In genomic region chr16:81061307-81061640, GRCh38 we compare ENCODE assay signal across 15 cellular contexts. TPM values are rescaled to one million over a fixed set of nuclear protein-coding genes. Genes with fewer than 3 reads are reported as not detected.
DNase-seq lines count a peak whose midpoint lies in the region; TF ChIP-seq lines count a peak whose summit lies in the region.
"Had no signal": no experiment of that assay in that cellular context is flagged by ENCODE, and none has a peak within 500 bp of the region (broad histone marks: within the 10 kb centered on the region; RNA-seq: fewer than 3 reads in every experiment).

No MANE protein-coding gene starts in this region.

- H3K4me1 Mint-ChIP-seq in nephron progenitor cell: peaks cover 20% of the 10 kb centered on the region
- H3K4me1 Mint-ChIP-seq in type B pancreatic cell (ENCODE audit: unreplicated experiment): no peaks in the 10 kb centered on the region

- in situ Hi-C loops in HAP-1 (cut with MboI; ENCODE audit: low sequenced_read_pairs): no loop called here

- no peaks in the 10 kb centered on the region for H4K20me1 ChIP-seq in BLaER1

- no peak overlapping the region for H3K27ac ChIP-seq in BLaER1
- H3K27ac ChIP-seq: 22Rv1, A549 had no signal

- H3K4me1 ChIP-seq in BLaER1: peaks cover 24% of the 10 kb centered on the region
- H3K4me1 ChIP-seq in HAP-1: no peaks in the 10 kb centered on the region
- H3K4me1 ChIP-seq: A549 had no signal

- peak overlapping the region; percentile 78 for H3K4me2 ChIP-seq in BLaER1
- H3K4me2 ChIP-seq: A549 had no signal

- TF ChIP-seq CTCF in nephron progenitor cell (IDR thresholded peaks at IDR 0.05) (no peak), type B pancreatic cell (conservative IDR thresholded peaks at IDR 0.05) (no peak)

- H3K36me3 ChIP-seq in BLaER1 (no peaks in the 10 kb centered on the region), H7 (replicated peaks; ENCODE audit: control insufficient read depth, insufficient read depth, low read length) (no peaks in the 10 kb centered on the region), HAP-1 (replicated peaks) (no peaks in the 10 kb centered on the region)

- peak overlapping the region; percentile 11 for H3K4me3 Mint-ChIP-seq in nephron progenitor cell
- H3K4me3 Mint-ChIP-seq in type B pancreatic cell: no peak overlapping the region
- H3K4me3 Mint-ChIP-seq: CD8-positive, alpha-beta T cell had no signal

- H3K9me3 Mint-ChIP-seq in nephron progenitor cell: no peaks in the 10 kb centered on the region
- H3K9me3 Mint-ChIP-seq in type B pancreatic cell: no peaks in the 10 kb centered on the region
- H3K9me3 Mint-ChIP-seq: CD8-positive, alpha-beta T cell had no signal

- H3K27me3 Mint-ChIP-seq in nephron progenitor cell (ENCODE audit: low read depth, poor library complexity) (peaks cover 3% of the 10 kb centered on the region), type B pancreatic cell (no peaks in the 10 kb centered on the region)

- H3K9me3 ChIP-seq in BLaER1 (no peaks in the 10 kb centered on the region), HAP-1 (no peaks in the 10 kb centered on the region)
- H3K9me3 ChIP-seq: A549 had no signal

- H3K9ac ChIP-seq in BLaER1: no peak overlapping the region

- H3K27ac Mint-ChIP-seq in nephron progenitor cell (peak overlapping the region; percentile 62), type B pancreatic cell (no peak overlapping the region)
- H3K27ac Mint-ChIP-seq: CD8-positive, alpha-beta T cell had no signal

- peaks cover 17% of the 10 kb centered on the region for H3K36me3 Mint-ChIP-seq in nephron progenitor cell (ENCODE audit: low read depth)
- peaks cover 3% of the 10 kb centered on the region for H3K36me3 Mint-ChIP-seq in type B pancreatic cell
- H3K36me3 Mint-ChIP-seq: CD8-positive, alpha-beta T cell had no signal

- peak; percentile 15 for DNase-seq in H7
- DNase-seq in cerebellar cortex (ENCODE audit: low spot score): peak; percentile 40
- DNase-seq in nephron progenitor cell: no peak
- DNase-seq in dedifferentiated amniotic fluid mesenchymal stem cell (ENCODE audit: extremely low spot score): no peak
- DNase-seq in HAP-1 (ENCODE audit: low spot score in 2 of 2): no peak
- DNase-seq in type B pancreatic cell (ENCODE audit: extremely low spot score, unreplicated experiment): no peak
- DNase-seq in SW 1271 (lab: John Stamatoyannopoulos, UW): no peak
- DNase-seq: AML-193; Calu3; CD8-positive, alpha-beta T cell; DMS79 treated with DMSO at 0.1 percent for 48 hours had no signal

- H3K4me3 ChIP-seq in BLaER1 (no peak overlapping the region), H7 (ENCODE audit: insufficient read depth, low read depth, low read length) (no peak overlapping the region), HAP-1 (no peak overlapping the region)
- H3K4me3 ChIP-seq: A549, GM12878 had no signal

- H3K27me3 ChIP-seq in BLaER1 (no peaks in the 10 kb centered on the region), H7 (ENCODE audit: control insufficient read depth, insufficient read depth, low read length) (no peaks in the 10 kb centered on the region), HAP-1 (ENCODE audit: low read depth) (no peaks in the 10 kb centered on the region)

RNA-seq across cellular contexts. Expression of gene C16orf46, which starts 15.8 kb away (rescaled TPM):
- 0.69 TPM in 1 of 2 replicates, not detected in the other for total RNA-seq in H7 (2014; rRNA removed; shearing (Covaris generic))
- 4.4 and 5.1 TPM in 2 replicates for total RNA-seq in type B pancreatic cell (ENCODE audit: low replicate concordance)
- total RNA-seq: GM12878 had no signal

RNA-seq across cellular contexts. Expression of gene ATMIN, which starts 25.6 kb away (rescaled TPM):
- 54.8 and 59.7 TPM in 2 replicates for total RNA-seq in H7 (2014; rRNA removed; shearing (Covaris generic))
- total RNA-seq in type B pancreatic cell (ENCODE audit: low replicate concordance): 47.0 and 61.7 TPM in 2 replicates

RNA-seq across cellular contexts. Expression of gene GCSH, which starts 34.9 kb away (rescaled TPM):
- total RNA-seq in H7 (2014; rRNA removed; shearing (Covaris generic)): 54.5 and 79.0 TPM in 2 replicates
- 39.6 and 50.8 TPM in 2 replicates for total RNA-seq in type B pancreatic cell (ENCODE audit: low replicate concordance)

RNA-seq across cellular contexts. Expression of gene CENPN, which starts 54.3 kb away (rescaled TPM):
- 59.5 and 64.2 TPM in 2 replicates for total RNA-seq in H7 (2014; rRNA removed; shearing (Covaris generic))
- total RNA-seq in type B pancreatic cell (ENCODE audit: low replicate concordance): 19.4 and 31.0 TPM in 2 replicates

RNA-seq across cellular contexts. Expression of gene CMC2, which starts 54.6 kb away (rescaled TPM):
- total RNA-seq in H7 (2014; rRNA removed; shearing (Covaris generic)): 83.3 and 84.0 TPM in 2 replicates
- total RNA-seq in type B pancreatic cell (ENCODE audit: low replicate concordance): 53.2 and 59.8 TPM in 2 replicates

Comparison
In these comparisons a context has a peak if more than half of its experiments do, and no peak if none do; other contexts are left out.
1. DNase-seq: peak in H7 (single experiment) and cerebellar cortex (single experiment); none in nephron progenitor cell (single experiment), dedifferentiated amniotic fluid mesenchymal stem cell (single experiment), HAP-1 (0 of 2), type B pancreatic cell (single experiment) and SW 1271 (0 of 2).